In the genomic region with DNA sequence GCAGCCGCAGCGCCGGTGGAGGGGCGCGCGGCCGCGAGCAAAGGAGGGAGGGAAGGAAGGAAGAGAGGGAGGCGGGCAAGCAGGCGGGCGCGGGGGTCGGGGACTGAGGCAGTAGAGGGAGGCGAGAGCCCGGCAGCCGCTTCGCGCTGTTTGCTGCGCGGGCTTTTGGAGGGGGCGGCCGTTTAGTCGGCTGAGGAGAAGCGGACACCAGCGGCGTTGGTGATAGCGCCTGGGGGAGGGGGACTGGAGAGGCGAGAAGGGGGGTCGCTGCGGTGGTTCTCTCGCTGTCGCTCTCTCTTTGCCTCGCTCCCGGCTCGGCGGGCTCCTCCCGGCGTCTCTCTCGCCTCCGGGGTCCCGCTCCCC, we compare ENCODE assay signal across 1 cellular context.
TF ChIP-seq lines count a peak whose summit lies in the region.

A gene (plus strand): TSS at position 1 of the 363 bp plus-strand sequence.

TF ChIP-seq in K562, 482 proteins besides CTCF, POLR2A, EP300 and RAD21 (continued from another document and continues in another):
- TF ChIP-seq, protein P1, sequence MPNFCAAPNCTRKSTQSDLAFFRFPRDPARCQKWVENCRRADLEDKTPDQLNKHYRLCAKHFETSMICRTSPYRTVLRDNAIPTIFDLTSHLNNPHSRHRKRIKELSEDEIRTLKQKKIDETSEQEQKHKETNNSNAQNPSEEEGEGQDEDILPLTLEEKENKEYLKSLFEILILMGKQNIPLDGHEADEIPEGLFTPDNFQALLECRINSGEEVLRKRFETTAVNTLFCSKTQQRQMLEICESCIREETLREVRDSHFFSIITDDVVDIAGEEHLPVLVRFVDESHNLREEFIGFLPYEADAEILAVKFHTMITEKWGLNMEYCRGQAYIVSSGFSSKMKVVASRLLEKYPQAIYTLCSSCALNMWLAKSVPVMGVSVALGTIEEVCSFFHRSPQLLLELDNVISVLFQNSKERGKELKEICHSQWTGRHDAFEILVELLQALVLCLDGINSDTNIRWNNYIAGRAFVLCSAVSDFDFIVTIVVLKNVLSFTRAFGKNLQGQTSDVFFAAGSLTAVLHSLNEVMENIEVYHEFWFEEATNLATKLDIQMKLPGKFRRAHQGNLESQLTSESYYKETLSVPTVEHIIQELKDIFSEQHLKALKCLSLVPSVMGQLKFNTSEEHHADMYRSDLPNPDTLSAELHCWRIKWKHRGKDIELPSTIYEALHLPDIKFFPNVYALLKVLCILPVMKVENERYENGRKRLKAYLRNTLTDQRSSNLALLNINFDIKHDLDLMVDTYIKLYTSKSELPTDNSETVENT (CRISPR knock-in tag; IDR thresholded peaks at IDR 0.05) = peak; percentile 72; the same call in 1 of the 2 replicates
- TF ChIP-seq TGIF2 (CRISPR knock-in tag; IDR thresholded peaks at IDR 0.05) (no peak), NELFE (IDR thresholded peaks at IDR 0.05; ENCODE audit: insufficient read depth, insufficient read length) (no peak), ELF2 (CRISPR knock-in tag; IDR thresholded peaks at IDR 0.05) (no peak), C11orf30 (IDR thresholded peaks at IDR 0.05; ENCODE audit: low read depth) (no peak), POLR2B (IDR thresholded peaks at IDR 0.05; ENCODE audit: low read depth, partially characterized antibody) (peak; percentile 75), TRIM24 (IDR thresholded peaks at IDR 0.05) (peak in 1 of 2 experiments; percentile 15; a peak in 1 of 4 replicates), SIN3A (IDR thresholded peaks at IDR 0.05; ENCODE audit: borderline replicate concordance in 2 of 2, control insufficient read depth in 1 of 2, low read depth in 2 of 2, low read length in 2 of 2) (peak in 1 of 2 experiments; percentile 55; a peak in 1 of 4 replicates), POLR2G (IDR thresholded peaks at IDR 0.05; ENCODE audit: low read depth, low read length) (peak; percentile 86), ZBTB7A (IDR thresholded peaks at IDR 0.05; ENCODE audit: borderline replicate concordance, control insufficient read depth, low read depth, low read length) (peak; percentile 84), PCBP1 (IDR thresholded peaks at IDR 0.05; ENCODE audit: low read depth, low read length, poor library complexity, severe bottlenecking) (peak; percentile 87), MYBL2 (IDR thresholded peaks at IDR 0.05; ENCODE audit: low read depth) (no peak), MYBL2 (CRISPR knock-in tag; IDR thresholded peaks at IDR 0.05; ENCODE audit: borderline replicate concordance) (no peak), TAF9B (IDR thresholded peaks at IDR 0.05; ENCODE audit: partially characterized antibody) (peak; percentile 20), RBM14 (IDR thresholded peaks at IDR 0.05; ENCODE audit: borderline replicate concordance, insufficient read depth, low read depth, low read length) (0 out of 2 replicates have a peak, but pooled peaks have one; percentile 67), HLTF (IDR thresholded peaks at IDR 0.05) (no peak), LCOR (CRISPR knock-in tag; IDR thresholded peaks at IDR 0.05) (0 out of 2 replicates have a peak, but pooled peaks have one; percentile 15), ZNF316 (IDR thresholded peaks at IDR 0.05) (no peak), PHF8 (IDR thresholded peaks at IDR 0.05; ENCODE audit: borderline replicate concordance, low read length) (peak; percentile 66), JUND (IDR thresholded peaks at IDR 0.05; ENCODE audit: borderline replicate concordance, low read depth, low read length) (no peak), JUND (tag; IDR thresholded peaks at IDR 0.05; ENCODE audit: borderline replicate concordance, low read depth, low read length) (no peak), NCOA1 (IDR thresholded peaks at IDR 0.05; ENCODE audit: low read depth) (peak; percentile 68; the same call in 1 of the 2 replicates), TEAD1 (CRISPR knock-in tag; IDR thresholded peaks at IDR 0.05) (no peak), ZNF408 (CRISPR knock-in tag; IDR thresholded peaks at IDR 0.05; ENCODE audit: low read depth) (no peak), GTF2E2 (tag; IDR thresholded peaks at IDR 0.05) (no peak), PML (IDR thresholded peaks at IDR 0.05; ENCODE audit: low read length) (peak; percentile 44; the same call in 1 of the 2 replicates), ZNF707 (CRISPR knock-in tag; conservative IDR thresholded peaks at IDR 0.05) (no peak), HOXB6 (CRISPR knock-in tag; IDR thresholded peaks at IDR 0.05; ENCODE audit: borderline replicate concordance) (no peak), HNRNPK (IDR thresholded peaks at IDR 0.05; ENCODE audit: low read depth, low read length, poor library complexity, severe bottlenecking) (no peak), ILK (tag; IDR thresholded peaks at IDR 0.05; ENCODE audit: borderline replicate concordance, low read depth) (no peak), ZNF444 (CRISPR knock-in tag; IDR thresholded peaks at IDR 0.05) (peak; percentile 95), ARID1B (IDR thresholded peaks at IDR 0.05) (peak; percentile 18; the same call in 1 of the 2 replicates), CBX3 (IDR thresholded peaks at IDR 0.05; ENCODE audit: borderline replicate concordance in 1 of 2, low read length in 2 of 2) (0 out of 3 replicates have a peak, but pooled peaks of 1 of the 2 experiments have one; percentile 7), MECOM (CRISPR knock-in tag; IDR thresholded peaks at IDR 0.05) (no peak), CCNT2 (IDR thresholded peaks at IDR 0.05; ENCODE audit: borderline replicate concordance, extremely low read depth, insufficient read length, low read depth, low read length) (peak; percentile 18), MCM2 (IDR thresholded peaks at IDR 0.05; ENCODE audit: low read depth) (no peak), CEBPB (tag; IDR thresholded peaks at IDR 0.05) (no peak), SMC3 (conservative IDR thresholded peaks at IDR 0.05; ENCODE audit: insufficient read depth, low read depth, low read length) (no peak)
- TF ChIP-seq, protein P2, sequence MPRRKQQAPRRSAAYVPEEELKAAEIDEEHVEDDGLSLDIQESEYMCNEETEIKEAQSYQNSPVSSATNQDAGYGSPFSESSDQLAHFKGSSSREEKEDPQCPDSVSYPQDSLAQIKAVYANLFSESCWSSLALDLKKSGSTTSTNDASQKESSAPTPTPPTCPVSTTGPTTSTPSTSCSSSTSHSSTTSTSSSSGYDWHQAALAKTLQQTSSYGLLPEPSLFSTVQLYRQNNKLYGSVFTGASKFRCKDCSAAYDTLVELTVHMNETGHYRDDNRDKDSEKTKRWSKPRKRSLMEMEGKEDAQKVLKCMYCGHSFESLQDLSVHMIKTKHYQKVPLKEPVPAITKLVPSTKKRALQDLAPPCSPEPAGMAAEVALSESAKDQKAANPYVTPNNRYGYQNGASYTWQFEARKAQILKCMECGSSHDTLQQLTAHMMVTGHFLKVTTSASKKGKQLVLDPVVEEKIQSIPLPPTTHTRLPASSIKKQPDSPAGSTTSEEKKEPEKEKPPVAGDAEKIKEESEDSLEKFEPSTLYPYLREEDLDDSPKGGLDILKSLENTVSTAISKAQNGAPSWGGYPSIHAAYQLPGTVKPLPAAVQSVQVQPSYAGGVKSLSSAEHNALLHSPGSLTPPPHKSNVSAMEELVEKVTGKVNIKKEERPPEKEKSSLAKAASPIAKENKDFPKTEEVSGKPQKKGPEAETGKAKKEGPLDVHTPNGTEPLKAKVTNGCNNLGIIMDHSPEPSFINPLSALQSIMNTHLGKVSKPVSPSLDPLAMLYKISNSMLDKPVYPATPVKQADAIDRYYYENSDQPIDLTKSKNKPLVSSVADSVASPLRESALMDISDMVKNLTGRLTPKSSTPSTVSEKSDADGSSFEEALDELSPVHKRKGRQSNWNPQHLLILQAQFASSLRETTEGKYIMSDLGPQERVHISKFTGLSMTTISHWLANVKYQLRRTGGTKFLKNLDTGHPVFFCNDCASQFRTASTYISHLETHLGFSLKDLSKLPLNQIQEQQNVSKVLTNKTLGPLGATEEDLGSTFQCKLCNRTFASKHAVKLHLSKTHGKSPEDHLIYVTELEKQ (CRISPR knock-in tag; IDR thresholded peaks at IDR 0.05) = no peak
- TF ChIP-seq, protein P3, sequence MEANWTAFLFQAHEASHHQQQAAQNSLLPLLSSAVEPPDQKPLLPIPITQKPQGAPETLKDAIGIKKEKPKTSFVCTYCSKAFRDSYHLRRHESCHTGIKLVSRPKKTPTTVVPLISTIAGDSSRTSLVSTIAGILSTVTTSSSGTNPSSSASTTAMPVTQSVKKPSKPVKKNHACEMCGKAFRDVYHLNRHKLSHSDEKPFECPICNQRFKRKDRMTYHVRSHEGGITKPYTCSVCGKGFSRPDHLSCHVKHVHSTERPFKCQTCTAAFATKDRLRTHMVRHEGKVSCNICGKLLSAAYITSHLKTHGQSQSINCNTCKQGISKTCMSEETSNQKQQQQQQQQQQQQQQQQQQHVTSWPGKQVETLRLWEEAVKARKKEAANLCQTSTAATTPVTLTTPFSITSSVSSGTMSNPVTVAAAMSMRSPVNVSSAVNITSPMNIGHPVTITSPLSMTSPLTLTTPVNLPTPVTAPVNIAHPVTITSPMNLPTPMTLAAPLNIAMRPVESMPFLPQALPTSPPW (CRISPR knock-in tag; IDR thresholded peaks at IDR 0.05) = peak; percentile 92
- TF ChIP-seq, protein P4, sequence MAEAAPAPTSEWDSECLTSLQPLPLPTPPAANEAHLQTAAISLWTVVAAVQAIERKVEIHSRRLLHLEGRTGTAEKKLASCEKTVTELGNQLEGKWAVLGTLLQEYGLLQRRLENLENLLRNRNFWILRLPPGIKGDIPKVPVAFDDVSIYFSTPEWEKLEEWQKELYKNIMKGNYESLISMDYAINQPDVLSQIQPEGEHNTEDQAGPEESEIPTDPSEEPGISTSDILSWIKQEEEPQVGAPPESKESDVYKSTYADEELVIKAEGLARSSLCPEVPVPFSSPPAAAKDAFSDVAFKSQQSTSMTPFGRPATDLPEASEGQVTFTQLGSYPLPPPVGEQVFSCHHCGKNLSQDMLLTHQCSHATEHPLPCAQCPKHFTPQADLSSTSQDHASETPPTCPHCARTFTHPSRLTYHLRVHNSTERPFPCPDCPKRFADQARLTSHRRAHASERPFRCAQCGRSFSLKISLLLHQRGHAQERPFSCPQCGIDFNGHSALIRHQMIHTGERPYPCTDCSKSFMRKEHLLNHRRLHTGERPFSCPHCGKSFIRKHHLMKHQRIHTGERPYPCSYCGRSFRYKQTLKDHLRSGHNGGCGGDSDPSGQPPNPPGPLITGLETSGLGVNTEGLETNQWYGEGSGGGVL (CRISPR knock-in tag; IDR thresholded peaks at IDR 0.05) = no peak
- TF ChIP-seq, protein P5, sequence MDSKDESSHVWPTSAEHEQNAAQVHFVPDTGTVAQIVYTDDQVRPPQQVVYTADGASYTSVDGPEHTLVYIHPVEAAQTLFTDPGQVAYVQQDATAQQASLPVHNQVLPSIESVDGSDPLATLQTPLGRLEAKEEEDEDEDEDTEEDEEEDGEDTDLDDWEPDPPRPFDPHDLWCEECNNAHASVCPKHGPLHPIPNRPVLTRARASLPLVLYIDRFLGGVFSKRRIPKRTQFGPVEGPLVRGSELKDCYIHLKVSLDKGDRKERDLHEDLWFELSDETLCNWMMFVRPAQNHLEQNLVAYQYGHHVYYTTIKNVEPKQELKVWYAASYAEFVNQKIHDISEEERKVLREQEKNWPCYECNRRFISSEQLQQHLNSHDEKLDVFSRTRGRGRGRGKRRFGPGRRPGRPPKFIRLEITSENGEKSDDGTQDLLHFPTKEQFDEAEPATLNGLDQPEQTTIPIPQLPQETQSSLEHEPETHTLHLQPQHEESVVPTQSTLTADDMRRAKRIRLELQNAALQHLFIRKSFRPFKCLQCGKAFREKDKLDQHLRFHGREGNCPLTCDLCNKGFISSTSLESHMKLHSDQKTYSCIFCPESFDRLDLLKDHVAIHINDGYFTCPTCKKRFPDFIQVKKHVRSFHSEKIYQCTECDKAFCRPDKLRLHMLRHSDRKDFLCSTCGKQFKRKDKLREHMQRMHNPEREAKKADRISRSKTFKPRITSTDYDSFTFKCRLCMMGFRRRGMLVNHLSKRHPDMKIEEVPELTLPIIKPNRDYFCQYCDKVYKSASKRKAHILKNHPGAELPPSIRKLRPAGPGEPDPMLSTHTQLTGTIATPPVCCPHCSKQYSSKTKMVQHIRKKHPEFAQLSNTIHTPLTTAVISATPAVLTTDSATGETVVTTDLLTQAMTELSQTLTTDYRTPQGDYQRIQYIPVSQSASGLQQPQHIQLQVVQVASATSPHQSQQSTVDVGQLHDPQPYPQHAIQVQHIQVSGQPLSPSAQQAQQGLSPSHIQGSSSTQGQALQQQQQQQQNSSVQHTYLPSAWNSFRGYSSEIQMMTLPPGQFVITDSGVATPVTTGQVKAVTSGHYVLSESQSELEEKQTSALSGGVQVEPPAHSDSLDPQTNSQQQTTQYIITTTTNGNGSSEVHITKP (IDR thresholded peaks at IDR 0.05; ENCODE audit: partially characterized antibody) = peak; percentile 25
- TF ChIP-seq, protein P6, sequence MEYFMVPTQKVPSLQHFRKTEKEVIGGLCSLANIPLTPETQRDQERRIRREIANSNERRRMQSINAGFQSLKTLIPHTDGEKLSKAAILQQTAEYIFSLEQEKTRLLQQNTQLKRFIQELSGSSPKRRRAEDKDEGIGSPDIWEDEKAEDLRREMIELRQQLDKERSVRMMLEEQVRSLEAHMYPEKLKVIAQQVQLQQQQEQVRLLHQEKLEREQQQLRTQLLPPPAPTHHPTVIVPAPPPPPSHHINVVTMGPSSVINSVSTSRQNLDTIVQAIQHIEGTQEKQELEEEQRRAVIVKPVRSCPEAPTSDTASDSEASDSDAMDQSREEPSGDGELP (CRISPR knock-in tag; IDR thresholded peaks at IDR 0.05; ENCODE audit: borderline replicate concordance) = peak; percentile 46; the same call in 1 of the 2 replicates
- TF ChIP-seq, protein P7, sequence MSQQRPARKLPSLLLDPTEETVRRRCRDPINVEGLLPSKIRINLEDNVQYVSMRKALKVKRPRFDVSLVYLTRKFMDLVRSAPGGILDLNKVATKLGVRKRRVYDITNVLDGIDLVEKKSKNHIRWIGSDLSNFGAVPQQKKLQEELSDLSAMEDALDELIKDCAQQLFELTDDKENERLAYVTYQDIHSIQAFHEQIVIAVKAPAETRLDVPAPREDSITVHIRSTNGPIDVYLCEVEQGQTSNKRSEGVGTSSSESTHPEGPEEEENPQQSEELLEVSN (IDR thresholded peaks at IDR 0.05; ENCODE audit: borderline replicate concordance in 1 of 2, extremely low read depth in 1 of 2, insufficient read depth in 1 of 2, insufficient read length in 1 of 2, low read depth in 1 of 2, low read length in 1 of 2, poor library complexity in 1 of 2, severe bottlenecking in 1 of 2) = peak in 1 of 2 experiments; percentile 55
- TF ChIP-seq, protein P8, sequence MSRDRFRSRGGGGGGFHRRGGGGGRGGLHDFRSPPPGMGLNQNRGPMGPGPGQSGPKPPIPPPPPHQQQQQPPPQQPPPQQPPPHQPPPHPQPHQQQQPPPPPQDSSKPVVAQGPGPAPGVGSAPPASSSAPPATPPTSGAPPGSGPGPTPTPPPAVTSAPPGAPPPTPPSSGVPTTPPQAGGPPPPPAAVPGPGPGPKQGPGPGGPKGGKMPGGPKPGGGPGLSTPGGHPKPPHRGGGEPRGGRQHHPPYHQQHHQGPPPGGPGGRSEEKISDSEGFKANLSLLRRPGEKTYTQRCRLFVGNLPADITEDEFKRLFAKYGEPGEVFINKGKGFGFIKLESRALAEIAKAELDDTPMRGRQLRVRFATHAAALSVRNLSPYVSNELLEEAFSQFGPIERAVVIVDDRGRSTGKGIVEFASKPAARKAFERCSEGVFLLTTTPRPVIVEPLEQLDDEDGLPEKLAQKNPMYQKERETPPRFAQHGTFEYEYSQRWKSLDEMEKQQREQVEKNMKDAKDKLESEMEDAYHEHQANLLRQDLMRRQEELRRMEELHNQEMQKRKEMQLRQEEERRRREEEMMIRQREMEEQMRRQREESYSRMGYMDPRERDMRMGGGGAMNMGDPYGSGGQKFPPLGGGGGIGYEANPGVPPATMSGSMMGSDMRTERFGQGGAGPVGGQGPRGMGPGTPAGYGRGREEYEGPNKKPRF (IDR thresholded peaks at IDR 0.05; ENCODE audit: low read depth, low read length) = no peak
